18 cellular contexts compared by ENCODE assay signal in the genomic region with DNA sequence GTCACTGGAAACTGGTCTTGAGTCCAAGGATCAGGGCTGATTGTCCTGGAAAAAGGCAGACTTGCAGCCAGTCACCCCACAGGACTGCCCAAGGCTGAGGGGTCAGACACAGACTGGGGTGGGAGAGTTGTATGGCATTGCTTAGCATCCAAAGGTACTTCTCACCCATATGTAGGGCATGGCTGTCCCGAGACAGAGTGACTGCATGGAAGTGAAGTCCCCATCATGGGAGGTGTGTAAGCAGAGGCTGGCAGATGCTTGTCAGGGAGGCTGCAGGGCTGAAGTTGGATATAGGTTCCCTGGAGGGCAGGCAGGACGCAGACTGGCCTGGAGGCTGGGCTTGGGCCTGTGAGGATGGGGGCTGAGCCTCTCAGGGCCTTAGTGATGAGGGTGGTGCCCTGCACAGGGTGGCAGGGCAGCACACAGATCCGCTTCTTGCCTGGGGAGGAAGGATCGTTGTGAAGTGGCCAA. TPM values are rescaled to one million over a fixed set of nuclear protein-coding genes. Genes with fewer than 3 reads are reported as not detected.
DNase-seq lines count a peak whose midpoint lies in the region; ATAC-seq and TF ChIP-seq lines count a peak whose summit lies in the region.
"Had no signal": no experiment of that assay in that cellular context is flagged by ENCODE, and none has a peak within 500 bp of the region (broad histone marks: within the 10 kb centered on the region; RNA-seq: fewer than 3 reads in every experiment).

No MANE protein-coding gene starts in this region.

- H3K9me3 Mint-ChIP-seq in activated CD4-positive, alpha-beta T cell treated with anti-CD3 and anti-CD28 coated beads, Interleukin-2, amount 10 ng/mL, durations not matched to agents 24 days and 14 days: no peaks in the 10 kb centered on the region
- H3K9me3 Mint-ChIP-seq in activated CD4-positive, alpha-beta memory T cell treated with anti-CD3 and anti-CD28 coated beads for 36 hours: no peaks in the 10 kb centered on the region
- H3K9me3 Mint-ChIP-seq: nephron had no signal

- H3K36me3 ChIP-seq in colonic mucosa: no peaks in the 10 kb centered on the region
- H3K36me3 ChIP-seq: uterus had no signal

- H3K4me1 ChIP-seq in colonic mucosa: peaks cover 5% of the 10 kb centered on the region
- H3K4me1 ChIP-seq: foreskin keratinocyte, uterus had no signal

- no peak overlapping the region for H3K9ac ChIP-seq in colonic mucosa (ENCODE audit: low read depth in 2 of 2, low read length in 2 of 2)

- H3K27me3 Mint-ChIP-seq in activated CD4-positive, alpha-beta T cell treated with anti-CD3 and anti-CD28 coated beads, Interleukin-2, amount 10 ng/mL, durations not matched to agents 24 days and 14 days: no peaks in the 10 kb centered on the region
- H3K27me3 Mint-ChIP-seq in activated CD4-positive, alpha-beta memory T cell treated with anti-CD3 and anti-CD28 coated beads for 36 hours: no peaks in the 10 kb centered on the region

- H3K27me3 ChIP-seq in colonic mucosa: no peaks in the 10 kb centered on the region
- H3K27me3 ChIP-seq: foreskin keratinocyte, uterus had no signal

- DNase-seq in activated CD4-positive, alpha-beta T cell treated with anti-CD3 and anti-CD28 coated beads, Interleukin-2, amount 10 ng/mL, durations not matched to agents 24 days and 14 days: no peak
- DNase-seq in activated CD4-positive, alpha-beta T cell treated with anti-CD3 and anti-CD28 coated beads for 1 hour: no peak
- DNase-seq in activated CD4-positive, alpha-beta memory T cell treated with anti-CD3 and anti-CD28 coated beads for 36 hours: peak; percentile 6
- DNase-seq in colonic mucosa (peak; percentile 15), sciatic nerve (ENCODE audit: low spot score) (peak; percentile 45), GM13977 (ENCODE audit: low spot score) (no peak)
- DNase-seq: foreskin keratinocyte, GOT3, NCI-H345 had no signal

- CTCF ChIA-PET in activated CD4-positive, alpha-beta memory T cell treated with anti-CD3 and anti-CD28 coated beads for 36 hours (lab: Charles Lee): interaction anchor here (1.6 to 5.3 kb wide), 4 partner anchors 13 to 517 kb away, joined by 3 to 77 read pairs (median 8); no protein-coding TSS in a partner anchor

- no peak overlapping the region for H3K4me3 Mint-ChIP-seq in activated CD4-positive, alpha-beta T cell treated with anti-CD3 and anti-CD28 coated beads, Interleukin-2, amount 10 ng/mL, durations not matched to agents 24 days and 14 days
- no peak overlapping the region for H3K4me3 Mint-ChIP-seq in activated CD4-positive, alpha-beta memory T cell treated with anti-CD3 and anti-CD28 coated beads for 36 hours
- H3K4me3 Mint-ChIP-seq: nephron had no signal

- POLR2A ChIA-PET in activated CD4-positive, alpha-beta memory T cell treated with anti-CD3 and anti-CD28 coated beads for 36 hours (lab: Charles Lee): no interaction called here

- H3K4me1 Mint-ChIP-seq in activated CD4-positive, alpha-beta T cell treated with anti-CD3 and anti-CD28 coated beads, Interleukin-2, amount 10 ng/mL, durations not matched to agents 24 days and 14 days: peaks cover 40% of the 10 kb centered on the region
- H3K4me1 Mint-ChIP-seq in activated CD4-positive, alpha-beta memory T cell treated with anti-CD3 and anti-CD28 coated beads for 36 hours (ENCODE audit: low read depth): peaks cover 34% of the 10 kb centered on the region
- H3K4me1 Mint-ChIP-seq: nephron had no signal

- no peak overlapping the region for H3K4me3 ChIP-seq in colonic mucosa
- H3K4me3 ChIP-seq: skin epidermis, uterus had no signal

- intact Hi-C loops in activated CD4-positive, alpha-beta T cell treated with anti-CD3 and anti-CD28 coated beads, Interleukin-2, amount 10 ng/mL, durations not matched to agents 24 days and 14 days (cut with micrococcal nuclease): no loop called here
- intact Hi-C loops in activated CD4-positive, alpha-beta memory T cell treated with anti-CD3 and anti-CD28 coated beads for 36 hours (cut with micrococcal nuclease): no loop called here
- intact Hi-C loops in colonic mucosa (cut with DNase I) (no loop called here), sciatic nerve (cut with DNase I) (no loop called here)

- H3K36me3 Mint-ChIP-seq in activated CD4-positive, alpha-beta T cell treated with anti-CD3 and anti-CD28 coated beads, Interleukin-2, amount 10 ng/mL, durations not matched to agents 24 days and 14 days (ENCODE audit: low read depth): peaks cover 62% of the 10 kb centered on the region
- H3K36me3 Mint-ChIP-seq in activated CD4-positive, alpha-beta memory T cell treated with anti-CD3 and anti-CD28 coated beads for 36 hours: peaks cover 36% of the 10 kb centered on the region

- H3K9me3 ChIP-seq in colonic mucosa: no peaks in the 10 kb centered on the region
- H3K9me3 ChIP-seq: uterus had no signal

- TF ChIP-seq CTCF in colonic mucosa (IDR thresholded peaks at IDR 0.05) (no peak), GM13977 (IDR thresholded peaks at IDR 0.05; ENCODE audit: extremely low read depth, insufficient read depth, missing control alignments) (no peak)

- peak overlapping the region; percentile 58 for H3K27ac Mint-ChIP-seq in activated CD4-positive, alpha-beta T cell treated with anti-CD3 and anti-CD28 coated beads, Interleukin-2, amount 10 ng/mL, durations not matched to agents 24 days and 14 days
- H3K27ac Mint-ChIP-seq in activated CD4-positive, alpha-beta memory T cell treated with anti-CD3 and anti-CD28 coated beads for 36 hours: peak overlapping the region; percentile 69
- H3K27ac Mint-ChIP-seq: nephron had no signal

- H3K27ac ChIP-seq in colonic mucosa: no peak overlapping the region
- H3K27ac ChIP-seq: foreskin keratinocyte, RWPE1, skin epidermis, uterus had no signal

- ATAC-seq in sciatic nerve: no peak
- ATAC-seq in GM21360 (IDR thresholded peaks at IDR 0.05; ENCODE audit: unreplicated experiment): no peak
- no peak for ATAC-seq in GM21515 (IDR thresholded peaks at IDR 0.05; ENCODE audit: unreplicated experiment)
- ATAC-seq: foreskin keratinocyte had no signal

- in situ Hi-C loops in GM13977 (cut with MboI; ENCODE audit: low pct_unique_long_range_greater_than_20kb, low sequenced_read_pairs, unreplicated experiment): no loop called here

RNA-seq across cellular contexts. Expression of gene PSTPIP1, which starts 31.1 kb away (rescaled TPM):
- 182 and 186 TPM in 2 replicates for total RNA-seq in activated CD4-positive, alpha-beta T cell treated with anti-CD3 and anti-CD28 coated beads, Interleukin-2, amount 10 ng/mL, durations not matched to agents 24 days and 14 days
- total RNA-seq in activated CD4-positive, alpha-beta memory T cell treated with anti-CD3 and anti-CD28 coated beads for 36 hours: 100 to 1,000 TPM; 155 to 164 TPM
- 1 to 10 TPM; 3.7 to 4.2 TPM for total RNA-seq in colonic mucosa
- total RNA-seq in sciatic nerve: 17.7 TPM
- total RNA-seq: A673, HT1080, kidney epithelial cell had no signal

RNA-seq across cellular contexts. Expression of gene TSPAN3, which starts 44.9 kb away (rescaled TPM):
- total RNA-seq in activated CD4-positive, alpha-beta T cell treated with anti-CD3 and anti-CD28 coated beads, Interleukin-2, amount 10 ng/mL, durations not matched to agents 24 days and 14 days: 41.4 and 43.0 TPM in 2 replicates
- 10 to 100 TPM; 28.9 to 29.1 TPM for total RNA-seq in activated CD4-positive, alpha-beta memory T cell treated with anti-CD3 and anti-CD28 coated beads for 36 hours
- total RNA-seq in colonic mucosa (100 to 1,000 TPM; 594 to 841 TPM), sciatic nerve (150 TPM)

Comparison
In these comparisons a context has a peak if more than half of its experiments do, and no peak if none do; other contexts are left out.
1. DNase-seq: peak in activated CD4-positive, alpha-beta memory T cell treated with anti-CD3 and anti-CD28 coated beads for 36 hours (single experiment), colonic mucosa (single experiment) and sciatic nerve (single experiment); none in activated CD4-positive, alpha-beta T cell treated with anti-CD3 and anti-CD28 coated beads, Interleukin-2, amount 10 ng/mL, durations not matched to agents 24 days and 14 days (single experiment), activated CD4-positive, alpha-beta T cell treated with anti-CD3 and anti-CD28 coated beads for 1 hour (single experiment) and GM13977 (single experiment).